29 cellular contexts compared by ENCODE assay signal in the genomic region with DNA sequence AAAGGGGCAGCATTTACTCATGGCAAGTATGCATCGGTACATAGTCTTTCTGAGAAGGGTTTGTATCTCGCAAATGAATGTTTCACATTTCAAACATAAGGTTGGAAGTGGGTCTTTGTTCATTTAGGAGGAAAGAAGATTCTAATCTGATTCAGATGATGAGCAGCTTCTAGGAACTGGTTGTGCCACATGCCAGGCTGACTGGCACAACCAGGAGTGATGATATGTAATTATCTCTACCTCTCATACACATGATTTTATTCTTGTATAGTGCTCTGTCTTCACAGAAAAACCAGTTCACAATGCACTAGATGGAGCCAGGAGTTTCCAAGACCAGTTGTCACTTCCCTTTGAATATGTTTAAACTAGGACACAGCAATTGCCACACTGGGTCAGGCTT. TPM values are rescaled to one million over a fixed set of nuclear protein-coding genes. Genes with fewer than 3 reads are reported as not detected.
"Had no signal": no experiment of that assay in that cellular context is flagged by ENCODE, and none has a peak within 500 bp of the region (broad histone marks: within the 10 kb centered on the region; RNA-seq: fewer than 3 reads in every experiment).

No MANE protein-coding gene starts in this region.

- H3K9ac ChIP-seq: neural progenitor cell, parathyroid adenoma had no signal

- H3K4me3 ChIP-seq: neural progenitor cell, ovary, psoas muscle, right lobe of liver, sigmoid colon, stomach, thoracic aorta, thyroid gland, tibial nerve, upper lobe of right lung, uterus had no signal

- H3K27ac ChIP-seq: neural progenitor cell, ovary, parathyroid adenoma, psoas muscle, right lobe of liver, sigmoid colon, stomach, thoracic aorta, thyroid gland, tibial nerve, upper lobe of right lung, uterus had no signal

- H3K27me3 ChIP-seq: neural progenitor cell, ovary, right lobe of liver, stomach, thyroid gland, tibial nerve, upper lobe of right lung, uterus had no signal

- ATAC-seq: natural killer cell; right cardiac atrium; right lobe of liver; stimulated activated effector memory CD8-positive, alpha-beta T cell treated with anti-CD3 and anti-CD28 coated beads, Interleukin-12 subunit alpha, Interleukin-12 subunit beta, amount 100 ng/mL, for 72 hours; stimulated activated naive B cell treated with anti-CD40 and anti-IgM and Interleukin-4, amounts not matched to agents 10 μg/mL and 1 μg/mL and 100 μg/mL, for 72 hours; upper lobe of right lung had no signal

- H3K9me3 ChIP-seq: ovary, psoas muscle, right lobe of liver, sigmoid colon, stomach, thyroid gland, tibial nerve, upper lobe of right lung, uterus had no signal

- H3K36me3 ChIP-seq: neural progenitor cell, ovary, right lobe of liver, sigmoid colon, stomach, thoracic aorta, thyroid gland, tibial nerve, upper lobe of right lung, uterus had no signal

- H3K9me3 Mint-ChIP-seq: nephron; neural progenitor cell; stimulated activated effector memory CD8-positive, alpha-beta T cell treated with anti-CD3 and anti-CD28 coated beads, Interleukin-12 subunit alpha, Interleukin-12 subunit beta, amount 100 ng/mL, for 72 hours; stimulated activated naive B cell treated with anti-CD40 and anti-IgM and Interleukin-4, amounts not matched to agents 10 μg/mL and 1 μg/mL and 100 μg/mL, for 72 hours; stimulated activated naive CD8-positive, alpha-beta T cell treated with anti-CD3 and anti-CD28 coated beads, Interleukin-15, Interleukin-2, amounts not matched to agents 100 ng/mL and 50 ng/mL, for 24 hours had no signal

- H2AFZ ChIP-seq: neural progenitor cell, parathyroid adenoma had no signal

- DNase-seq: natural killer cell; occipital lobe; ovary; posterior cingulate gyrus; psoas muscle; right cardiac atrium; right lobe of liver; sigmoid colon; small intestine; stimulated activated CD4-positive, alpha-beta T cell treated with anti-CD3 and anti-CD28 coated beads, Interleukin-15, amount 100 ng/mL, for 24 hours; stimulated activated CD4-positive, alpha-beta T cell treated with anti-CD3 and anti-CD28 coated beads, Interleukin-2, amount 100 ng/mL, for 24 hours; stimulated activated CD4-positive, alpha-beta T cell treated with anti-CD3 and anti-CD28 coated beads, Interleukin-2, amount 100 ng/mL, for 48 hours; stimulated activated CD4-positive, alpha-beta T cell treated with anti-CD3 and anti-CD28 coated beads, Interleukin-4, amount 100 ng/mL, for 24 hours; stimulated activated naive B cell treated with anti-CD40 and anti-IgM and Interleukin-4, amounts not matched to agents 10 μg/mL and 1 μg/mL and 100 μg/mL, for 72 hours; stimulated activated naive CD4-positive, alpha-beta T cell treated with Interleukin-2 at 50 U/mL for 16 hours; stomach; thyroid gland; upper lobe of right lung; uterus had no signal

- H3K36me3 Mint-ChIP-seq: natural killer cell; neural progenitor cell; stimulated activated effector memory CD8-positive, alpha-beta T cell treated with anti-CD3 and anti-CD28 coated beads, Interleukin-12 subunit alpha, Interleukin-12 subunit beta, amount 100 ng/mL, for 72 hours; stimulated activated naive B cell treated with anti-CD40 and anti-IgM and Interleukin-4, amounts not matched to agents 10 μg/mL and 1 μg/mL and 100 μg/mL, for 72 hours had no signal

- H3K27ac Mint-ChIP-seq: natural killer cell; nephron; neural progenitor cell; progenitor cell of endocrine pancreas; stimulated activated effector memory CD8-positive, alpha-beta T cell treated with anti-CD3 and anti-CD28 coated beads, Interleukin-12 subunit alpha, Interleukin-12 subunit beta, amount 100 ng/mL, for 72 hours; stimulated activated naive B cell treated with anti-CD40 and anti-IgM and Interleukin-4, amounts not matched to agents 10 μg/mL and 1 μg/mL and 100 μg/mL, for 72 hours; stimulated activated naive CD8-positive, alpha-beta T cell treated with anti-CD3 and anti-CD28 coated beads, Interleukin-15, Interleukin-2, amounts not matched to agents 100 ng/mL and 50 ng/mL, for 24 hours had no signal

- H3K79me2 ChIP-seq: parathyroid adenoma had no signal

- H3K4me1 ChIP-seq: neural progenitor cell, parathyroid adenoma, psoas muscle, right lobe of liver, sigmoid colon, stomach, thyroid gland, tibial nerve, upper lobe of right lung, uterus had no signal

- H3K4me1 Mint-ChIP-seq: natural killer cell; neural progenitor cell; stimulated activated effector memory CD8-positive, alpha-beta T cell treated with anti-CD3 and anti-CD28 coated beads, Interleukin-12 subunit alpha, Interleukin-12 subunit beta, amount 100 ng/mL, for 72 hours; stimulated activated naive B cell treated with anti-CD40 and anti-IgM and Interleukin-4, amounts not matched to agents 10 μg/mL and 1 μg/mL and 100 μg/mL, for 72 hours had no signal

- H3K4me3 Mint-ChIP-seq: natural killer cell; nephron; neural progenitor cell; stimulated activated effector memory CD8-positive, alpha-beta T cell treated with anti-CD3 and anti-CD28 coated beads, Interleukin-12 subunit alpha, Interleukin-12 subunit beta, amount 100 ng/mL, for 72 hours; stimulated activated naive B cell treated with anti-CD40 and anti-IgM and Interleukin-4, amounts not matched to agents 10 μg/mL and 1 μg/mL and 100 μg/mL, for 72 hours; stimulated activated naive CD8-positive, alpha-beta T cell treated with anti-CD3 and anti-CD28 coated beads, Interleukin-15, Interleukin-2, amounts not matched to agents 100 ng/mL and 50 ng/mL, for 24 hours had no signal

- H3K4me2 ChIP-seq: neural progenitor cell had no signal

- H3K27me3 Mint-ChIP-seq: progenitor cell of endocrine pancreas; stimulated activated naive B cell treated with anti-CD40 and anti-IgM and Interleukin-4, amounts not matched to agents 10 μg/mL and 1 μg/mL and 100 μg/mL, for 72 hours had no signal

RNA-seq across cellular contexts. Expression of gene BEST3, which starts 13.7 kb away (rescaled TPM):
- total RNA-seq: natural killer cell, ovary, progenitor cell of endocrine pancreas, right lobe of liver, sigmoid colon, subcutaneous adipose tissue, thoracic aorta, tibial nerve, upper lobe of right lung had no signal
- polyA plus RNA-seq: right cardiac atrium, sigmoid colon, stomach, urinary bladder had no signal
